Comparison of ENCODE assay signal across 15 cellular contexts in the genomic region with DNA sequence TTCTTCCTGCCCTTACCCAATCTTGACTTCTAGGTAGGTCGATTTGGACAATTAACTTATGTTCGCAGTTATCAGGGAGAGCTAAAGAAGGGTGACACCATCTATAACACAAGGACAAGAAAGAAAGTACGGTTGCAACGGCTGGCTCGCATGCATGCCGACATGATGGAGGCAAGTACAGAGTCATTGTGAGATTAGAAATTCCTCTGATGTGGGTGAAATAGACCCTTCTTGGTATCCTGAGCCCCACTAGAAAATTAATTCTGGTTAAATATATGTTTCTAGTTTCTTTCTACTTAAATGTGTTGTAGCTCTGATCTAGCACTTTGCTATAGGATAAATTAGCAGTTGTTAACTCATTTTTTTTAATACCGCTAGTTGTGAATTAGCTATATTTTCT. TPM values are rescaled to one million over a fixed set of nuclear protein-coding genes. Genes with fewer than 3 reads are reported as not detected.
DNase-seq lines count a peak whose midpoint lies in the region; ATAC-seq and TF ChIP-seq lines count a peak whose summit lies in the region.
"Had no signal": no experiment of that assay in that cellular context is flagged by ENCODE, and none has a peak within 500 bp of the region (broad histone marks: within the 10 kb centered on the region; RNA-seq: fewer than 3 reads in every experiment).

No MANE protein-coding gene starts in this region.

- H3K27ac Mint-ChIP-seq in CD4-positive, CD25-positive, alpha-beta regulatory T cell: peak overlapping the region; percentile 10 to 75 (median 71)
- no peak overlapping the region for H3K27ac Mint-ChIP-seq in activated CD4-positive, alpha-beta memory T cell treated with anti-CD3 and anti-CD28 coated beads, Interleukin-2, amount 10 ng/mL, durations not matched to agents 7 days and 5 days
- H3K27ac Mint-ChIP-seq: CD4-positive, alpha-beta T cell had no signal

- peaks cover 20% of the 10 kb centered on the region for H3K36me3 Mint-ChIP-seq in activated T-cell treated with anti-CD3 and anti-CD28 coated beads, Interleukin-2, amount 50 U/mL, for 4 hours (ENCODE audit: insufficient read depth)
- H3K36me3 Mint-ChIP-seq in CD4-positive, CD25-positive, alpha-beta regulatory T cell: peaks cover 29% of the 10 kb centered on the region
- peaks cover 27% of the 10 kb centered on the region for H3K36me3 Mint-ChIP-seq in activated CD4-positive, alpha-beta memory T cell treated with anti-CD3 and anti-CD28 coated beads, Interleukin-2, amount 10 ng/mL, durations not matched to agents 7 days and 5 days (ENCODE audit: low read depth)

- no peak overlapping the region for H3K4me2 ChIP-seq in PC-9
- H3K4me2 ChIP-seq in trophoblast cell (ENCODE audit: low read length): no peak overlapping the region
- H3K4me2 ChIP-seq: KMS-11 had no signal

- H3F3A ChIP-seq in PC-9 (ENCODE audit: insufficient read depth, low read depth): peaks cover 4% of the 10 kb centered on the region; the same call in 1 of the 2 replicates

- peaks cover 5% of the 10 kb centered on the region for H3K4me1 Mint-ChIP-seq in activated T-cell treated with anti-CD3 and anti-CD28 coated beads, Interleukin-2, amount 50 U/mL, for 4 hours (ENCODE audit: low read depth)
- H3K4me1 Mint-ChIP-seq in CD4-positive, CD25-positive, alpha-beta regulatory T cell: peaks cover 7 to 16% (median 11%) of the 10 kb centered on the region in 4 donors
- H3K4me1 Mint-ChIP-seq in activated CD4-positive, alpha-beta memory T cell treated with anti-CD3 and anti-CD28 coated beads, Interleukin-2, amount 10 ng/mL, durations not matched to agents 7 days and 5 days: peaks cover 11% of the 10 kb centered on the region

- no peak overlapping the region for H2BK120ac ChIP-seq in trophoblast cell (ENCODE audit: insufficient read depth, low read length, poor library complexity)

- no peak overlapping the region for H3K4me3 Mint-ChIP-seq in activated T-cell treated with anti-CD3 and anti-CD28 coated beads, Interleukin-2, amount 50 U/mL, for 4 hours
- H3K4me3 Mint-ChIP-seq in CD4-positive, CD25-positive, alpha-beta regulatory T cell: no peak overlapping the region
- H3K4me3 Mint-ChIP-seq in activated CD4-positive, alpha-beta memory T cell treated with anti-CD3 and anti-CD28 coated beads, Interleukin-2, amount 10 ng/mL, durations not matched to agents 7 days and 5 days: no peak overlapping the region
- H3K4me3 Mint-ChIP-seq: CD4-positive, alpha-beta T cell had no signal

- H2AK5ac ChIP-seq in trophoblast cell (ENCODE audit: low read length): no peak overlapping the region

- no peaks in the 10 kb centered on the region for H3K79me2 ChIP-seq in PC-9 (ENCODE audit: low read depth)
- no peaks in the 10 kb centered on the region for H3K79me2 ChIP-seq in trophoblast cell (ENCODE audit: control insufficient read depth, insufficient read depth, low read length, poor library complexity)

- no peaks in the 10 kb centered on the region for H4K20me1 ChIP-seq in PC-9 (ENCODE audit: insufficient read depth)

- H3K14ac ChIP-seq in trophoblast cell (ENCODE audit: low read length): no peak overlapping the region

- H2AFZ ChIP-seq in PC-9 (no peak overlapping the region), trophoblast cell (ENCODE audit: insufficient read depth, low read length, poor library complexity) (no peak overlapping the region)

- H2BK5ac ChIP-seq in trophoblast cell (ENCODE audit: low read depth, low read length, poor library complexity): no peak overlapping the region

- H3K18ac ChIP-seq in trophoblast cell (ENCODE audit: low read length): no peak overlapping the region

- no peak overlapping the region for H3K9ac ChIP-seq in trophoblast cell (ENCODE audit: low read length)
- H3K9ac ChIP-seq: KMS-11 had no signal

- POLR2A ChIA-PET in PC-9 (lab: Charles Lee; ENCODE audit: unreplicated experiment): no interaction called here
- POLR2A ChIA-PET in activated CD4-positive, alpha-beta memory T cell treated with anti-CD3 and anti-CD28 coated beads, Interleukin-2, amount 10 ng/mL, durations not matched to agents 7 days and 5 days (lab: Charles Lee): interaction anchor here (0.7 to 2.6 kb wide), 4 partner anchors 14 to 69 kb away, joined by 3 to 16 read pairs (median 5); a partner anchor contains a TSS

- H3K9me2 ChIP-seq in PC-9 (ENCODE audit: insufficient read depth): no peaks in the 10 kb centered on the region

- H3K9me3 Mint-ChIP-seq in activated T-cell treated with anti-CD3 and anti-CD28 coated beads, Interleukin-2, amount 50 U/mL, for 4 hours: no peaks in the 10 kb centered on the region
- H3K9me3 Mint-ChIP-seq in CD4-positive, CD25-positive, alpha-beta regulatory T cell: no peaks in the 10 kb centered on the region
- H3K9me3 Mint-ChIP-seq in activated CD4-positive, alpha-beta memory T cell treated with anti-CD3 and anti-CD28 coated beads, Interleukin-2, amount 10 ng/mL, durations not matched to agents 7 days and 5 days: no peaks in the 10 kb centered on the region
- H3K9me3 Mint-ChIP-seq: CD4-positive, alpha-beta T cell had no signal

- peak; percentile 40 to 41 for ATAC-seq in activated T-cell treated with anti-CD3 and anti-CD28 coated beads, Interleukin-2, amount 50 U/mL, for 4 hours
- no peak for ATAC-seq in CD4-positive, CD25-positive, alpha-beta regulatory T cell (ENCODE audit: low read depth in 2 of 2)

- no peak overlapping the region for H3K27ac ChIP-seq in CD4-positive, CD25-positive, alpha-beta regulatory T cell (ENCODE audit: insufficient read depth, low read length, poor library complexity, severe bottlenecking)
- H3K27ac ChIP-seq in PC-9 (peak overlapping the region; percentile 11; the same call in 1 of the 2 replicates), trophoblast cell (ENCODE audit: low read depth, low read length) (no peak overlapping the region), adrenal gland (peak overlapping the region in 1 of 5 donors; percentile 66)
- H3K27ac ChIP-seq: KMS-11 had no signal

- no peaks in the 10 kb centered on the region for H3K9me3 ChIP-seq in CD4-positive, CD25-positive, alpha-beta regulatory T cell (ENCODE audit: control insufficient read depth in 2 of 2, low read length in 2 of 2)
- no peaks in the 10 kb centered on the region for H3K9me3 ChIP-seq in PC-9 (ENCODE audit: insufficient read depth, low read depth)
- no peaks in the 10 kb centered on the region for H3K9me3 ChIP-seq in trophoblast cell (ENCODE audit: insufficient read depth, low read depth, low read length)
- no peaks in the 10 kb centered on the region for H3K9me3 ChIP-seq in adrenal gland (replicated peaks in 1 of 3)

- no peak overlapping the region for H2BK12ac ChIP-seq in trophoblast cell (ENCODE audit: low read length)

- H4K91ac ChIP-seq in trophoblast cell (ENCODE audit: low read depth, low read length): no peak overlapping the region

- H4K12ac ChIP-seq in trophoblast cell (ENCODE audit: low read depth, low read length): peak overlapping the region; percentile 80

- H3K4me1 ChIP-seq in CD4-positive, CD25-positive, alpha-beta regulatory T cell (ENCODE audit: control insufficient read depth, insufficient read depth, low read length, poor library complexity, severe bottlenecking): no peaks in the 10 kb centered on the region
- H3K4me1 ChIP-seq in PC-9 (replicated peaks; ENCODE audit: insufficient read depth): no peaks in the 10 kb centered on the region
- no peaks in the 10 kb centered on the region for H3K4me1 ChIP-seq in trophoblast cell (ENCODE audit: control insufficient read depth in 1 of 2, insufficient read depth in 2 of 2, low read length in 2 of 2)
- H3K4me1 ChIP-seq in adrenal gland (replicated peaks in 1 of 2): no peaks in the 10 kb centered on the region

- intact Hi-C loops in PC-9 (cut with micrococcal nuclease; ENCODE audit: unreplicated experiment): loop anchor here (1.0 kb wide), 2 partner anchors 68 to 132 kb away; no protein-coding TSS in a partner anchor
- intact Hi-C loops in adrenal gland (cut with DNase I): no loop called here

- H3K4me3 ChIP-seq in CD4-positive, CD25-positive, alpha-beta regulatory T cell (ENCODE audit: low read depth, low read length): no peak overlapping the region
- H3K4me3 ChIP-seq in PC-9 (no peak overlapping the region), trophoblast cell (ENCODE audit: low read depth, low read length) (no peak overlapping the region), adrenal gland (no peak overlapping the region)

- TF ChIP-seq CTCF in PC-9 (conservative IDR thresholded peaks at IDR 0.05) (no peak), adrenal gland (IDR thresholded peaks at IDR 0.05) (no peak)

- TF ChIP-seq POLR2A in adrenal gland (IDR thresholded peaks at IDR 0.05): no peak

- peaks cover 70% of the 10 kb centered on the region for H3K36me3 ChIP-seq in CD4-positive, CD25-positive, alpha-beta regulatory T cell (ENCODE audit: control insufficient read depth, insufficient read depth, low read length)
- H3K36me3 ChIP-seq in PC-9 (ENCODE audit: low read depth) (peaks cover 68% of the 10 kb centered on the region), trophoblast cell (ENCODE audit: control insufficient read depth in 1 of 2, insufficient read depth in 2 of 2, low read length in 2 of 2) (peaks cover 12 to 13% of the 10 kb centered on the region in 2 experiments), adrenal gland (replicated peaks in 1 of 2) (peaks cover 0 to 58% of the 10 kb centered on the region in 2 donors)

- no peak overlapping the region for H4K8ac ChIP-seq in trophoblast cell (ENCODE audit: low read depth, low read length)

- CTCF ChIA-PET in PC-9 (lab: Charles Lee): interaction anchor here (1.1 to 2.2 kb wide), 6 partner anchors 10 to 132 kb away, joined by 3 to 16 read pairs (median 8); no protein-coding TSS in a partner anchor
- CTCF ChIA-PET in activated CD4-positive, alpha-beta memory T cell treated with anti-CD3 and anti-CD28 coated beads, Interleukin-2, amount 10 ng/mL, durations not matched to agents 7 days and 5 days (lab: Charles Lee): interaction anchor here (0.7 to 5.4 kb wide), 19 partner anchors 8 to 141 kb away, joined by 3 to 61 read pairs (median 7); a partner anchor contains a TSS

- H3K23ac ChIP-seq in trophoblast cell (ENCODE audit: low read length): no peak overlapping the region

- H3K4ac ChIP-seq in trophoblast cell (ENCODE audit: low read depth, low read length): no peak overlapping the region

- DNase-seq in activated T-cell treated with anti-CD3 and anti-CD28 coated beads, Interleukin-2, amount 50 U/mL, for 4 hours: no peak
- DNase-seq in activated T-cell treated with anti-CD3 and anti-CD28 coated beads, Interleukin-2, amount 50 U/mL, for 1 hour: no peak
- no peak for DNase-seq in CD4-positive, CD25-positive, alpha-beta regulatory T cell
- DNase-seq in PC-9 (no peak), trophoblast cell (no peak), adrenal gland (no peak)
- no peak for DNase-seq in activated CD4-positive, alpha-beta memory T cell treated with anti-CD3 and anti-CD28 coated beads, Interleukin-2, amount 10 ng/mL, durations not matched to agents 7 days and 5 days
- DNase-seq: DMS79, NCI-H1436, NCI-H2029, NCI-H2171, SIG-M5 had no signal

- H3K27me3 Mint-ChIP-seq in activated T-cell treated with anti-CD3 and anti-CD28 coated beads, Interleukin-2, amount 50 U/mL, for 4 hours (ENCODE audit: low read depth): no peaks in the 10 kb centered on the region
- H3K27me3 Mint-ChIP-seq in CD4-positive, CD25-positive, alpha-beta regulatory T cell: no peaks in the 10 kb centered on the region
- H3K27me3 Mint-ChIP-seq in activated CD4-positive, alpha-beta memory T cell treated with anti-CD3 and anti-CD28 coated beads, Interleukin-2, amount 10 ng/mL, durations not matched to agents 7 days and 5 days: no peaks in the 10 kb centered on the region
- H3K27me3 Mint-ChIP-seq: CD4-positive, alpha-beta T cell had no signal

- no CpG with 5 or more reads among the region's 7 CpGs for WGBS in trophoblast cell (ENCODE audit: extremely low coverage, insufficient coverage, insufficient read length)
- 87 to 93% (median 92%) methylated on average over 7 of the region's 7 CpGs for WGBS in adrenal gland, 4 donors

- no TSS peak for BruUV-seq in PC-9 (replicated peaks; lab: Mats Ljungman, UMichigan)

- no peaks in the 10 kb centered on the region for H3K79me1 ChIP-seq in trophoblast cell (ENCODE audit: low read length)

- no peaks in the 10 kb centered on the region for H3K27me3 ChIP-seq in CD4-positive, CD25-positive, alpha-beta regulatory T cell (ENCODE audit: control insufficient read depth, insufficient read depth, low read length)
- no peaks in the 10 kb centered on the region for H3K27me3 ChIP-seq in PC-9 (ENCODE audit: insufficient read depth, low read depth)
- H3K27me3 ChIP-seq in trophoblast cell (ENCODE audit: insufficient read depth, low read length): no peaks in the 10 kb centered on the region
- no peaks in the 10 kb centered on the region for H3K27me3 ChIP-seq in adrenal gland

RNA-seq across cellular contexts. Expression of a gene that starts 13.6 kb away (rescaled TPM):
- 1 to 10 TPM; 2.0 to 2.3 (median 2.3) TPM for total RNA-seq in activated T-cell treated with anti-CD3 and anti-CD28 coated beads, Interleukin-2, amount 50 U/mL, for 4 hours
- 6.6 TPM for total RNA-seq in CD4-positive, CD25-positive, alpha-beta regulatory T cell
- 10 to 100 TPM; 23.1 to 31.9 (median 24.7) TPM for polyA plus RNA-seq in CD4-positive, CD25-positive, alpha-beta regulatory T cell
- total RNA-seq in PC-9 (2021) (not detected in 2 replicates), adrenal gland (100 to 1,000 TPM in 1 of 8 donors, 10 to 100 TPM in 7; 20.5 to 100 (median 67.0) TPM)
- 7.8 and 8.1 TPM in 2 replicates for polyA plus RNA-seq in trophoblast cell (2013)
- 10 to 100 TPM; 10.3 to 11.9 TPM for total RNA-seq in activated CD4-positive, alpha-beta memory T cell treated with anti-CD3 and anti-CD28 coated beads, Interleukin-2, amount 10 ng/mL, durations not matched to agents 7 days and 5 days
- polyA plus RNA-seq in adrenal gland: 10 to 100 TPM; 23.5 to 60.6 (median 42.0) TPM
- total RNA-seq: HepG2 had no signal
- polyA plus RNA-seq: HepG2 had no signal

RNA-seq across cellular contexts. Expression of a gene that starts 14.6 kb away (rescaled TPM):
- 100 to 1,000 TPM; 123 to 131 (median 130) TPM for total RNA-seq in activated T-cell treated with anti-CD3 and anti-CD28 coated beads, Interleukin-2, amount 50 U/mL, for 4 hours
- 36.9 TPM for total RNA-seq in CD4-positive, CD25-positive, alpha-beta regulatory T cell
- polyA plus RNA-seq in CD4-positive, CD25-positive, alpha-beta regulatory T cell: 10 to 100 TPM; 22.2 to 36.0 (median 31.1) TPM
- total RNA-seq in PC-9 (2021) (43.0 and 45.4 TPM in 2 replicates), adrenal gland (10 to 100 TPM; 31.3 to 90.1 (median 56.3) TPM)
- polyA plus RNA-seq in trophoblast cell (2013): 13.3 and 13.6 TPM in 2 replicates
- 10 to 100 TPM; 32.4 TPM for total RNA-seq in activated CD4-positive, alpha-beta memory T cell treated with anti-CD3 and anti-CD28 coated beads, Interleukin-2, amount 10 ng/mL, durations not matched to agents 7 days and 5 days
- 10 to 100 TPM in 2 of 3 donors, 1 to 10 TPM in 1; 7.3 to 82.4 (median 11.3) TPM for polyA plus RNA-seq in adrenal gland

Comparison
In these comparisons a context has a peak if more than half of its experiments do, and no peak if none do; other contexts are left out.
1. ATAC-seq: peak in activated T-cell treated with anti-CD3 and anti-CD28 coated beads, Interleukin-2, amount 50 U/mL, for 4 hours (2 of 2); none in CD4-positive, CD25-positive, alpha-beta regulatory T cell (0 of 2).